29 cellular contexts compared by ENCODE assay signal in genomic region chr10:132844069-132844809, GRCh38. TPM values are rescaled to one million over a fixed set of nuclear protein-coding genes. Genes with fewer than 3 reads are reported as not detected.
"Had no signal": no experiment of that assay in that cellular context is flagged by ENCODE, and none has a peak within 500 bp of the region (broad histone marks: within the 10 kb centered on the region; RNA-seq: fewer than 3 reads in every experiment).

No MANE protein-coding gene starts in this region.

- H3K4me3 ChIP-seq: adrenal gland, coronary artery, esophagus squamous epithelium, gastroesophageal sphincter, left lung, SJCRH30, testis had no signal

- DNase-seq: activated CD4-positive, alpha-beta T cell treated with anti-CD3 and anti-CD28 coated beads for 1 hour; activated CD4-positive, alpha-beta T cell treated with anti-CD3 and anti-CD28 coated beads, Interleukin-2, amount 50 U/mL, for 4 hours; activated gamma-delta T cell; activated T-cell treated with anti-CD3 and anti-CD28 coated beads for 4 hours; endodermal cell; esophagus squamous epithelium; mammary epithelial cell; midbrain; nucleus accumbens; posterior cingulate gyrus; SJCRH30; small intestine; stimulated activated CD4-positive, alpha-beta T cell treated with anti-CD3 and anti-CD28 coated beads, Interleukin-15, amount 100 ng/mL, for 24 hours; stimulated activated CD8-positive, alpha-beta memory T cell treated with anti-CD3 and anti-CD28 coated beads, Interleukin-4, amount 100 ng/mL, for 48 hours; stimulated activated naive B cell treated with anti-CD40 and anti-IgM and Interleukin-4, amounts not matched to agents 10 μg/mL and 1 μg/mL and 100 μg/mL, for 72 hours; testis; trophoblast cell had no signal

- ATAC-seq: gastroesophageal sphincter; left lung; sciatic nerve; stimulated activated naive B cell treated with anti-CD40 and anti-IgM and Interleukin-4, amounts not matched to agents 10 μg/mL and 1 μg/mL and 100 μg/mL, for 72 hours; T-cell had no signal

- H3K27me3 ChIP-seq: SJCRH30, testis had no signal

- H3K36me3 Mint-ChIP-seq: T-cell had no signal

- H3K27ac ChIP-seq: adrenal gland, coronary artery, esophagus squamous epithelium, gastroesophageal sphincter, left lung, SJCRH30, testis had no signal

- H3K9me3 ChIP-seq: testis had no signal

- H3K27ac Mint-ChIP-seq: activated naive CD4-positive, alpha-beta T cell treated with anti-CD3 and anti-CD28 coated beads, Interleukin-2, amount 50 U/mL, for 24 hours; endodermal cell; nephron; stimulated activated naive B cell treated with anti-CD40 and anti-IgM and Interleukin-4, amounts not matched to agents 10 μg/mL and 1 μg/mL and 100 μg/mL, for 72 hours; T-cell; T-helper 2 cell treated with Interferon-gamma antibody and Interleukin-4, amounts not matched to agents 5 μg/mL and 100 μg/mL, for 36 hours had no signal

- H3K4me3 Mint-ChIP-seq: activated naive CD4-positive, alpha-beta T cell treated with anti-CD3 and anti-CD28 coated beads, Interleukin-2, amount 50 U/mL, for 24 hours; central memory CD8-positive, alpha-beta T cell; endodermal cell; nephron; stimulated activated naive B cell treated with anti-CD40 and anti-IgM and Interleukin-4, amounts not matched to agents 10 μg/mL and 1 μg/mL and 100 μg/mL, for 72 hours; T-cell; T-helper 2 cell treated with Interferon-gamma antibody and Interleukin-4, amounts not matched to agents 5 μg/mL and 100 μg/mL, for 36 hours had no signal

- H3K4me1 Mint-ChIP-seq: endodermal cell had no signal

- H3K36me3 ChIP-seq: adrenal gland, esophagus squamous epithelium, gastroesophageal sphincter, left lung, SJCRH30 had no signal

- H3K4me1 ChIP-seq: adrenal gland, gastroesophageal sphincter, SJCRH30, testis had no signal

RNA-seq across cellular contexts. Expression of gene NKX6-2, which starts 58.3 kb away (rescaled TPM):
- total RNA-seq: adrenal gland, astrocyte, gastroesophageal sphincter, left lung, mammary epithelial cell, SJCRH30, T-cell had no signal
- polyA plus RNA-seq: keratinocyte, mammary epithelial cell had no signal
